ENCODE assay signal across 3 cellular contexts in genomic region chr5:154997746-154998145, GRCh38.
TF ChIP-seq lines count a peak whose summit lies in the region.

No MANE protein-coding gene starts in this region.

TF ChIP-seq in IMR-90, 13 proteins besides CTCF, POLR2A, EP300 and RAD21:
- TF ChIP-seq SMC3 (IDR thresholded peaks at IDR 0.05; ENCODE audit: low read depth, low read length), result no peak
- no peak for TF ChIP-seq RFX5 (IDR thresholded peaks at IDR 0.05; ENCODE audit: low read depth, low read length)
- TF ChIP-seq CEBPB (IDR thresholded peaks at IDR 0.05; ENCODE audit: low read depth, low read length), result no peak
- no peak for TF ChIP-seq BHLHE40 (IDR thresholded peaks at IDR 0.05; ENCODE audit: low read depth, low read length)
- no peak for TF ChIP-seq FOS (IDR thresholded peaks at IDR 0.05; ENCODE audit: low read depth, low read length)
- TF ChIP-seq MAZ (IDR thresholded peaks at IDR 0.05; ENCODE audit: borderline replicate concordance, low read depth, low read length), result no peak
- no peak for TF ChIP-seq CHD1 (IDR thresholded peaks at IDR 0.05; ENCODE audit: low read depth, low read length)
- no peak for TF ChIP-seq USF2 (IDR thresholded peaks at IDR 0.05; ENCODE audit: low read depth, low read length)
- TF ChIP-seq NFE2L2 (IDR thresholded peaks at IDR 0.05; ENCODE audit: low read depth, low read length), result no peak
- TF ChIP-seq MAFK (IDR thresholded peaks at IDR 0.05; ENCODE audit: low read depth, low read length), result no peak
- TF ChIP-seq ELK1 (IDR thresholded peaks at IDR 0.05; ENCODE audit: borderline replicate concordance, low read depth, low read length), result no peak
- no peak for TF ChIP-seq MXI1 (IDR thresholded peaks at IDR 0.05; ENCODE audit: borderline replicate concordance, low read depth, low read length)
- no peak for TF ChIP-seq RCOR1 (IDR thresholded peaks at IDR 0.05; ENCODE audit: insufficient replicate concordance, low read length)

TF ChIP-seq in WTC11, 78 proteins besides CTCF, POLR2A, EP300 and RAD21:
- TF ChIP-seq PRDM15 (CRISPR knock-in tag; IDR thresholded peaks at IDR 0.05) (no peak), ATF2 (CRISPR knock-in tag; IDR thresholded peaks at IDR 0.05; ENCODE audit: borderline replicate concordance, low read depth) (no peak), ZNF281 (CRISPR knock-in tag; IDR thresholded peaks at IDR 0.05) (no peak), NFE2L1 (CRISPR knock-in tag; IDR thresholded peaks at IDR 0.05) (no peak), FOXP1 (CRISPR knock-in tag; IDR thresholded peaks at IDR 0.05; ENCODE audit: borderline replicate concordance) (no peak), ATF1 (CRISPR knock-in tag; IDR thresholded peaks at IDR 0.05) (no peak), ZMAT4 (CRISPR knock-in tag; IDR thresholded peaks at IDR 0.05) (no peak), ETV6 (CRISPR knock-in tag; IDR thresholded peaks at IDR 0.05) (no peak), E2F4 (CRISPR knock-in tag; IDR thresholded peaks at IDR 0.05; ENCODE audit: borderline replicate concordance, low read depth) (no peak), EMX1 (CRISPR knock-in tag; IDR thresholded peaks at IDR 0.05) (no peak)

TF ChIP-seq in SK-N-SH, 30 proteins besides CTCF, POLR2A, EP300 and RAD21:
- TF ChIP-seq MEF2A (IDR thresholded peaks at IDR 0.05; ENCODE audit: borderline replicate concordance, low read depth), result no peak
- no peak for TF ChIP-seq USF1 (IDR thresholded peaks at IDR 0.05; ENCODE audit: borderline replicate concordance, low read depth)
- no peak for TF ChIP-seq TAF1 (IDR thresholded peaks at IDR 0.05; ENCODE audit: borderline replicate concordance, low read depth, low read length)
- no peak for TF ChIP-seq CHD2 (IDR thresholded peaks at IDR 0.05; ENCODE audit: low read length, partially characterized antibody)
- TF ChIP-seq USF2 (IDR thresholded peaks at IDR 0.05; ENCODE audit: borderline replicate concordance, low read depth, low read length), result no peak
- TF ChIP-seq JUND (IDR thresholded peaks at IDR 0.05), result no peak
- TF ChIP-seq NRF1 (IDR thresholded peaks at IDR 0.05; ENCODE audit: low read depth, low read length), result no peak
- no peak for TF ChIP-seq IRF3 (IDR thresholded peaks at IDR 0.05; ENCODE audit: low read depth, low read length)
- TF ChIP-seq FOXM1 (IDR thresholded peaks at IDR 0.05; ENCODE audit: low read depth), result no peak
- TF ChIP-seq YY1 (IDR thresholded peaks at IDR 0.05; ENCODE audit: low read depth), result no peak
- no peak for TF ChIP-seq SMC3 (IDR thresholded peaks at IDR 0.05; ENCODE audit: low read depth, low read length)
TF ChIP-seq in SK-N-SH: peak in this region for 0.
